1 cellular context compared by ENCODE assay signal in the genomic region with DNA sequence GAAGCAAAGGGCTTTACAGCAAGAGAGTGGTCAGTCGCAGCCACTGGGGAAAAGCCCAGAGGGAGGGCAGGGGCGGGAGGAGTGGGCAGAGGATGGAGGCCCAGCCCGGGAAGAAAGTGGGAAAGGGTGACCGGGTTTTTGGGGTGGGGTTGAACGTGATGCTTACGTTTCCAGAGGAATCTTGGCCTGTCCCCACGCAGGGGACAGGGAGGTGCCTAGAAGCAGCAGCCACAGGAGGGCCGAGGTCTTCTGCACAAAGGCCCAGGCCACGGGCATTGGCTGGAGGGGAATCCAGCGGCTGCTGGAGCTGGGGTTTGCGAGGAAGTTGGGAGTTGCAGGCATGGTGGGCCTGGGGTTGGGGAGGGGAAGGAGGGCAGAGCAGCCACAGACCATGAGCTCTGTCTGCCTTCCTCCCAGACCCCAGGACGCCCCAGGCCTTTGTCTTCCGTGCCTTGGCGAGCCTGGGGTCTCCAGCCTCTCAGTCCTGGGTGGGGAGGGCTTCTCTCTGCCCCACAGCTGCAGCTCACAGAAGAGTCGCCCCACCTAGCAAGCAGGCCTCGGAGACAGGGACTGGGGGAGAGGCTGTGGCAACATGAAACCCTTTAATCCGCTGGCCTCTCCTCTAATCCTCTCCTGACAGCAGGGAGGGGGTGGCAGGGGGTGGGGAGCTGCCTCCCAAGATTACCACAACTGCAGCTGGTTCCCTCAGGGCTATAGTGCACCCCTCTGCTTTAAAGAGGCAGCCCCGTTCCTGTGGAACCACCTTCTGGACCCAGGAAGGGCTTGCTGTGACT.
TF ChIP-seq lines count a peak whose summit lies in the region.

A gene with protein sequence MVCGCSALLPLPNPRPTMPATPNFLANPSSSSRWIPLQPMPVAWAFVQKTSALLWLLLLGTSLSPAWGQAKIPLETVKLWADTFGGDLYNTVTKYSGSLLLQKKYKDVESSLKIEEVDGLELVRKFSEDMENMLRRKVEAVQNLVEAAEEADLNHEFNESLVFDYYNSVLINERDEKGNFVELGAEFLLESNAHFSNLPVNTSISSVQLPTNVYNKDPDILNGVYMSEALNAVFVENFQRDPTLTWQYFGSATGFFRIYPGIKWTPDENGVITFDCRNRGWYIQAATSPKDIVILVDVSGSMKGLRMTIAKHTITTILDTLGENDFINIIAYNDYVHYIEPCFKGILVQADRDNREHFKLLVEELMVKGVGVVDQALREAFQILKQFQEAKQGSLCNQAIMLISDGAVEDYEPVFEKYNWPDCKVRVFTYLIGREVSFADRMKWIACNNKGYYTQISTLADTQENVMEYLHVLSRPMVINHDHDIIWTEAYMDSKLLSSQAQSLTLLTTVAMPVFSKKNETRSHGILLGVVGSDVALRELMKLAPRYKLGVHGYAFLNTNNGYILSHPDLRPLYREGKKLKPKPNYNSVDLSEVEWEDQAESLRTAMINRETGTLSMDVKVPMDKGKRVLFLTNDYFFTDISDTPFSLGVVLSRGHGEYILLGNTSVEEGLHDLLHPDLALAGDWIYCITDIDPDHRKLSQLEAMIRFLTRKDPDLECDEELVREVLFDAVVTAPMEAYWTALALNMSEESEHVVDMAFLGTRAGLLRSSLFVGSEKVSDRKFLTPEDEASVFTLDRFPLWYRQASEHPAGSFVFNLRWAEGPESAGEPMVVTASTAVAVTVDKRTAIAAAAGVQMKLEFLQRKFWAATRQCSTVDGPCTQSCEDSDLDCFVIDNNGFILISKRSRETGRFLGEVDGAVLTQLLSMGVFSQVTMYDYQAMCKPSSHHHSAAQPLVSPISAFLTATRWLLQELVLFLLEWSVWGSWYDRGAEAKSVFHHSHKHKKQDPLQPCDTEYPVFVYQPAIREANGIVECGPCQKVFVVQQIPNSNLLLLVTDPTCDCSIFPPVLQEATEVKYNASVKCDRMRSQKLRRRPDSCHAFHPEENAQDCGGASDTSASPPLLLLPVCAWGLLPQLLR (minus strand): TSS at position 572 of the 794 bp plus-strand sequence. CDS start 179 bp downstream, at position 393.

TF ChIP-seq in K562, 482 proteins besides CTCF, POLR2A, EP300 and RAD21 (continued from another document):
- TF ChIP-seq, protein P1, sequence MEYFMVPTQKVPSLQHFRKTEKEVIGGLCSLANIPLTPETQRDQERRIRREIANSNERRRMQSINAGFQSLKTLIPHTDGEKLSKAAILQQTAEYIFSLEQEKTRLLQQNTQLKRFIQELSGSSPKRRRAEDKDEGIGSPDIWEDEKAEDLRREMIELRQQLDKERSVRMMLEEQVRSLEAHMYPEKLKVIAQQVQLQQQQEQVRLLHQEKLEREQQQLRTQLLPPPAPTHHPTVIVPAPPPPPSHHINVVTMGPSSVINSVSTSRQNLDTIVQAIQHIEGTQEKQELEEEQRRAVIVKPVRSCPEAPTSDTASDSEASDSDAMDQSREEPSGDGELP (CRISPR knock-in tag; IDR thresholded peaks at IDR 0.05; ENCODE audit: borderline replicate concordance): peak; percentile 65; the same call in 1 of the 2 replicates
- TF ChIP-seq TRIM24 (IDR thresholded peaks at IDR 0.05) (no peak), SP2 (IDR thresholded peaks at IDR 0.05; ENCODE audit: extremely low read depth, low read depth, low read length, poor library complexity, severe bottlenecking) (no peak), ZNF12 (CRISPR knock-in tag; IDR thresholded peaks at IDR 0.05) (no peak), RBM22 (IDR thresholded peaks at IDR 0.05; ENCODE audit: low read depth, low read length, poor library complexity, severe bottlenecking) (no peak), C11orf30 (IDR thresholded peaks at IDR 0.05; ENCODE audit: low read depth) (no peak), ZSCAN29 (IDR thresholded peaks at IDR 0.05) (no peak), POLR2H (tag; IDR thresholded peaks at IDR 0.05; ENCODE audit: low read depth) (no peak), CBFA2T3 (IDR thresholded peaks at IDR 0.05) (peak; percentile 22; the same call in 1 of the 2 replicates), NR2C2 (CRISPR knock-in tag; IDR thresholded peaks at IDR 0.05) (no peak), NR2C2 (tag; IDR thresholded peaks at IDR 0.05) (0 out of 2 replicates have a peak, but pooled peaks have one; percentile 6), TCF3 (CRISPR knock-in tag; IDR thresholded peaks at IDR 0.05) (peak; percentile 32; the same call in 1 of the 2 replicates)
- TF ChIP-seq, protein P2, sequence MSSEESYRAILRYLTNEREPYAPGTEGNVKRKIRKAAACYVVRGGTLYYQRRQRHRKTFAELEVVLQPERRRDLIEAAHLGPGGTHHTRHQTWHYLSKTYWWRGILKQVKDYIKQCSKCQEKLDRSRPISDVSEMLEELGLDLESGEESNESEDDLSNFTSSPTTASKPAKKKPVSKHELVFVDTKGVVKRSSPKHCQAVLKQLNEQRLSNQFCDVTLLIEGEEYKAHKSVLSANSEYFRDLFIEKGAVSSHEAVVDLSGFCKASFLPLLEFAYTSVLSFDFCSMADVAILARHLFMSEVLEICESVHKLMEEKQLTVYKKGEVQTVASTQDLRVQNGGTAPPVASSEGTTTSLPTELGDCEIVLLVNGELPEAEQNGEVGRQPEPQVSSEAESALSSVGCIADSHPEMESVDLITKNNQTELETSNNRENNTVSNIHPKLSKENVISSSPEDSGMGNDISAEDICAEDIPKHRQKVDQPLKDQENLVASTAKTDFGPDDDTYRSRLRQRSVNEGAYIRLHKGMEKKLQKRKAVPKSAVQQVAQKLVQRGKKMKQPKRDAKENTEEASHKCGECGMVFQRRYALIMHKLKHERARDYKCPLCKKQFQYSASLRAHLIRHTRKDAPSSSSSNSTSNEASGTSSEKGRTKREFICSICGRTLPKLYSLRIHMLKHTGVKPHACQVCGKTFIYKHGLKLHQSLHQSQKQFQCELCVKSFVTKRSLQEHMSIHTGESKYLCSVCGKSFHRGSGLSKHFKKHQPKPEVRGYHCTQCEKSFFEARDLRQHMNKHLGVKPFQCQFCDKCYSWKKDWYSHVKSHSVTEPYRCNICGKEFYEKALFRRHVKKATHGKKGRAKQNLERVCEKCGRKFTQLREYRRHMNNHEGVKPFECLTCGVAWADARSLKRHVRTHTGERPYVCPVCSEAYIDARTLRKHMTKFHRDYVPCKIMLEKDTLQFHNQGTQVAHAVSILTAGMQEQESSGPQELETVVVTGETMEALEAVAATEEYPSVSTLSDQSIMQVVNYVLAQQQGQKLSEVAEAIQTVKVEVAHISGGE (CRISPR knock-in tag; IDR thresholded peaks at IDR 0.05): no peak
- TF ChIP-seq, protein P3, sequence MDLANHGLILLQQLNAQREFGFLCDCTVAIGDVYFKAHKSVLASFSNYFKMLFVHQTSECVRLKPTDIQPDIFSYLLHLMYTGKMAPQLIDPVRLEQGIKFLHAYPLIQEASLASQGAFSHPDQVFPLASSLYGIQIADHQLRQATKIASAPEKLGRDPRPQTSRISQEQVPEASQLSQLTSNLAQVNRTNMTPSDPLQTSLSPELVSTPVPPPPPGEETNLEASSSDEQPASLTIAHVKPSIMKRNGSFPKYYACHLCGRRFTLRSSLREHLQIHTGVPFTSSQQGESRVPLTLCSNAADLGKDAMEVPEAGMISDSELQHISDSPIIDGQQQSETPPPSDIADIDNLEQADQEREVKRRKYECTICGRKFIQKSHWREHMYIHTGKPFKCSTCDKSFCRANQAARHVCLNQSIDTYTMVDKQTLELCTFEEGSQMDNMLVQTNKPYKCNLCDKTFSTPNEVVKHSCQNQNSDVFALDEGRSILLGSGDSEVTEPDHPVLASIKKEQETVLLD (IDR thresholded peaks at IDR 0.05): no peak
